ENCODE assay signal across 18 cellular contexts in the genomic region with DNA sequence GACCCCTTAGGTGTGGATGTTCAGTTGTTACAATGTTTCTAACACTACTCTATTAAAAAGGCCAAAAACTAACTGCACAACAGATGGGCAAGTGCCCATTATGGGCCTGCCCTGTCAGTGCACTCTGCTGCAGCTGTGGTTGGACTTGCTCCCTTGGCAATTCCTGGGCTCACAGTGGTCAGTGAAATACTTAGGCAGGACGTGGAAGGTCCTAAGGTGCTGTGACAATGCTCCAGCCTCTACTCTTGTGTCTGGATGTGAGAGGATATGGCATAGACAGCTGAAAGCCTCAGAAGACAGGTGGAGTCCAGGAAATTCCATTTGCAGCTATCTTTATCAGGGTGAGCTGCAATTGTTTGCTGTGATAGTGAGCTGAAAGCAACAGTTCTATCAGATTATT.
DNase-seq lines count a peak whose midpoint lies in the region; ATAC-seq, FAIRE-seq and TF ChIP-seq lines count a peak whose summit lies in the region.
"Had no signal": no experiment of that assay in that cellular context is flagged by ENCODE, and none has a peak within 500 bp of the region (broad histone marks: within the 10 kb centered on the region; RNA-seq: fewer than 3 reads in every experiment).

No MANE protein-coding gene starts in this region.

- no peak overlapping the region for H2BK5ac ChIP-seq in trophoblast cell (ENCODE audit: low read depth, low read length, poor library complexity)

- H3K9me3 Mint-ChIP-seq in activated naive CD8-positive, alpha-beta T cell treated with anti-CD3 and anti-CD28 coated beads, Interleukin-2, amount 50 U/mL, for 24 hours: no peaks in the 10 kb centered on the region

- DNase-seq in GM12878 (ENCODE audit: low read depth, low spot score) (no peak), trophoblast cell (no peak), LoVo (ENCODE audit: low spot score) (no peak), GM13976 (ENCODE audit: low spot score) (no peak)
- no peak for DNase-seq in activated naive CD8-positive, alpha-beta T cell treated with anti-CD3 and anti-CD28 coated beads, Interleukin-2, amount 50 U/mL, for 24 hours
- DNase-seq: ACHN, AML-193, DMS153, KG1, NCI-H1436, NCI-H2029 treated with DMSO at 0.1 percent for 48 hours, SHP77, T-helper 1 cell had no signal

- POLR2A ChIA-PET in GM12878 (lab: Charles Lee): no interaction called here

- BruUV-seq in GM12878 (replicated peaks; lab: Mats Ljungman, UMichigan): no TSS peak

- CTCF ChIA-PET in GM12878 (lab: Yijun Ruan, JAX): interaction anchor here (0.9 to 3.5 kb wide), 12 partner anchors 11 to 554 kb away, joined by 3 to 11 read pairs (median 4); no protein-coding TSS in a partner anchor

- no peak overlapping the region for H3K18ac ChIP-seq in trophoblast cell (ENCODE audit: low read length)

- H3K79me2 ChIP-seq in GM12878 (ENCODE audit: control insufficient read depth, insufficient read depth, low read length): no peaks in the 10 kb centered on the region
- H3K79me2 ChIP-seq in trophoblast cell (ENCODE audit: control insufficient read depth, insufficient read depth, low read length, poor library complexity): no peaks in the 10 kb centered on the region

- H3K4me1 Mint-ChIP-seq in activated naive CD8-positive, alpha-beta T cell treated with anti-CD3 and anti-CD28 coated beads, Interleukin-2, amount 50 U/mL, for 24 hours: no peaks in the 10 kb centered on the region

- H3K4ac ChIP-seq in trophoblast cell (ENCODE audit: low read depth, low read length): no peak overlapping the region

- H4K12ac ChIP-seq in trophoblast cell (ENCODE audit: low read depth, low read length): no peak overlapping the region

- intact Hi-C loops in GM12878 (cut with micrococcal nuclease; ENCODE audit: unreplicated experiment): no loop called here

- H4K91ac ChIP-seq in trophoblast cell (ENCODE audit: low read depth, low read length): no peak overlapping the region

- H3K9me3 ChIP-seq in GM12878 (replicated peaks; ENCODE audit: control insufficient read depth, insufficient read depth, low read length): no peaks in the 10 kb centered on the region; the same call in 1 of the 3 replicates
- no peaks in the 10 kb centered on the region for H3K9me3 ChIP-seq in trophoblast cell (ENCODE audit: insufficient read depth, low read depth, low read length)

- SMC1A ChIA-PET in GM12878 (lab: Charles Lee; ENCODE audit: uncharacterized antibody, unreplicated experiment): interaction anchor here (0.6 to 2.6 kb wide), 17 partner anchors 9 to 553 kb away, joined by 3 to 15 read pairs (median 3); no protein-coding TSS in a partner anchor

- H2AFZ ChIP-seq in GM12878 (ENCODE audit: control insufficient read depth, low read depth, low read length) (peak overlapping the region; percentile 31), trophoblast cell (ENCODE audit: insufficient read depth, low read length, poor library complexity) (no peak overlapping the region)

- H3K36me3 ChIP-seq in GM12878 (ENCODE audit: control insufficient read depth in 2 of 2, insufficient read depth in 2 of 2, low read length in 1 of 2) (no peaks in the 10 kb centered on the region), trophoblast cell (ENCODE audit: control insufficient read depth in 1 of 2, insufficient read depth in 2 of 2, low read length in 2 of 2) (no peaks in the 10 kb centered on the region)

- no peak overlapping the region for H2BK12ac ChIP-seq in trophoblast cell (ENCODE audit: low read length)

- TF ChIP-seq CTCF in GM12878 (IDR thresholded peaks at IDR 0.05 in 2 of 3, conservative IDR thresholded peaks at IDR 0.05 in 1 of 3; ENCODE audit: control insufficient read depth in 2 of 3, extremely low read depth in 1 of 3, insufficient read depth in 1 of 3, low read depth in 3 of 3, low read length in 3 of 3): no peak
- no peak for TF ChIP-seq CTCF in GM13976 (IDR thresholded peaks at IDR 0.05; ENCODE audit: borderline replicate concordance, control extremely low read depth, extremely low read depth, insufficient read depth, missing control alignments)

- H3K9ac ChIP-seq in GM12878 (ENCODE audit: control insufficient read depth, insufficient read depth, low read length) (peak overlapping the region; percentile 44; the same call in 1 of the 2 replicates), trophoblast cell (ENCODE audit: low read length) (no peak overlapping the region)

- FAIRE-seq in GM12878 (lab: Jason Lieb, UNC): no peak
- FAIRE-seq: GM19239 had no signal

- 0% methylated on average over 1 of the region's 1 CpG for WGBS in GM12878 (ENCODE audit: insufficient coverage, insufficient replicate concordance, low lambda C conversion rate, missing lambda C conversion rate)
- no CpG with 5 or more reads among the region's 1 CpG for WGBS in trophoblast cell (ENCODE audit: extremely low coverage, insufficient coverage, insufficient read length)

- no peak overlapping the region for H3K4me3 ChIP-seq in GM12878
- no peak overlapping the region for H3K4me3 ChIP-seq in trophoblast cell (ENCODE audit: low read depth, low read length)

- H4K20me1 ChIP-seq in GM12878 (ENCODE audit: control insufficient read depth, insufficient read depth): no peaks in the 10 kb centered on the region

- in situ Hi-C loops in GM12878 (cut with MboI) (loop anchor here (5.0 kb wide), 1 partner anchor 363 kb away; no protein-coding TSS in a partner anchor), GM13976 (cut with MboI; ENCODE audit: low sequenced_read_pairs, unreplicated experiment) (loop anchor here (25.0 kb wide), 1 partner anchor 343 kb away; no protein-coding TSS in a partner anchor)

- H4K8ac ChIP-seq in trophoblast cell (ENCODE audit: low read depth, low read length): no peak overlapping the region

- RAD21 ChIA-PET in GM12878 (lab: Charles Lee; ENCODE audit: unreplicated experiment): interaction anchor here (1.1 to 1.7 kb wide), 8 partner anchors 8 to 554 kb away, joined by 3 to 5 read pairs (median 4); no protein-coding TSS in a partner anchor

- peaks cover 42% of the 10 kb centered on the region for H3K4me1 ChIP-seq in GM12878 (ENCODE audit: control insufficient read depth, insufficient read depth, low read length)
- H3K4me1 ChIP-seq in trophoblast cell (ENCODE audit: control insufficient read depth in 1 of 2, insufficient read depth in 2 of 2, low read length in 2 of 2): peaks cover 9 to 11% of the 10 kb centered on the region in 2 experiments

- ATAC-seq in GM18498 (IDR thresholded peaks at IDR 0.05; ENCODE audit: unreplicated experiment) (peak; percentile 10), GM21717 (IDR thresholded peaks at IDR 0.05; ENCODE audit: unreplicated experiment) (peak; percentile 20), GM12878 (peak; percentile 11)
- ATAC-seq in activated naive CD8-positive, alpha-beta T cell treated with anti-CD3 and anti-CD28 coated beads, Interleukin-2, amount 50 U/mL, for 24 hours: no peak
- ATAC-seq: SK-N-SH treated with all-trans-retinoic acid at 6 μM for 48 hours had no signal

- H3K4me2 ChIP-seq in GM12878 (ENCODE audit: control insufficient read depth, insufficient read depth) (peak overlapping the region; percentile 15; the same call in 1 of the 2 replicates), trophoblast cell (ENCODE audit: low read length) (no peak overlapping the region)

- TF ChIP-seq RAD21 in GM12878 (IDR thresholded peaks at IDR 0.05; ENCODE audit: insufficient read depth, low read depth, low read length): no peak

- no peak for TF ChIP-seq POLR2A in GM12878 (IDR thresholded peaks at IDR 0.05; ENCODE audit: low read depth, low read length)

- peaks cover 5% of the 10 kb centered on the region for H3K27me3 Mint-ChIP-seq in activated naive CD8-positive, alpha-beta T cell treated with anti-CD3 and anti-CD28 coated beads, Interleukin-2, amount 50 U/mL, for 24 hours

- H3K36me3 Mint-ChIP-seq in activated naive CD8-positive, alpha-beta T cell treated with anti-CD3 and anti-CD28 coated beads, Interleukin-2, amount 50 U/mL, for 24 hours (ENCODE audit: low read depth): no peaks in the 10 kb centered on the region
- H3K36me3 Mint-ChIP-seq: CD14-positive monocyte had no signal

- H3K27ac Mint-ChIP-seq in activated naive CD8-positive, alpha-beta T cell treated with anti-CD3 and anti-CD28 coated beads, Interleukin-2, amount 50 U/mL, for 24 hours: no peak overlapping the region
- H3K27ac Mint-ChIP-seq: CD14-positive monocyte had no signal

- H3K4me3 Mint-ChIP-seq in activated naive CD8-positive, alpha-beta T cell treated with anti-CD3 and anti-CD28 coated beads, Interleukin-2, amount 50 U/mL, for 24 hours: no peak overlapping the region
- H3K4me3 Mint-ChIP-seq: CD14-positive monocyte had no signal

- TF ChIP-seq EP300 in GM12878 (IDR thresholded peaks at IDR 0.05; ENCODE audit: borderline replicate concordance in 1 of 2, control insufficient read depth in 1 of 2, low read depth in 2 of 2, low read length in 2 of 2): no peak

- H3K27me3 ChIP-seq in GM12878 (replicated peaks in 1 of 2; ENCODE audit: control insufficient read depth in 2 of 2, insufficient read depth in 2 of 2, low read length in 1 of 2) (no peaks in the 10 kb centered on the region), trophoblast cell (ENCODE audit: insufficient read depth, low read length) (no peaks in the 10 kb centered on the region)

- H3K14ac ChIP-seq in trophoblast cell (ENCODE audit: low read length): peak overlapping the region; percentile 27

- H3K79me1 ChIP-seq in trophoblast cell (ENCODE audit: low read length): peaks cover 8% of the 10 kb centered on the region

- H2BK120ac ChIP-seq in trophoblast cell (ENCODE audit: insufficient read depth, low read length, poor library complexity): no peak overlapping the region

- H3K27ac ChIP-seq in GM12878 (ENCODE audit: control insufficient read depth, insufficient read depth): peak overlapping the region; percentile 76
- no peak overlapping the region for H3K27ac ChIP-seq in trophoblast cell (ENCODE audit: low read depth, low read length)

- no peak overlapping the region for H3K23ac ChIP-seq in trophoblast cell (ENCODE audit: low read length)

- no peak overlapping the region for H2AK5ac ChIP-seq in trophoblast cell (ENCODE audit: low read length)

TF ChIP-seq in GM12878, 131 proteins besides CTCF, POLR2A, EP300 and RAD21 (continues in another document):
- TF ChIP-seq SMC3 (IDR thresholded peaks at IDR 0.05; ENCODE audit: borderline replicate concordance, low read length): no peak
- TF ChIP-seq ZBTB33 (IDR thresholded peaks at IDR 0.05): no peak
- TF ChIP-seq IKZF1 (conservative IDR thresholded peaks at IDR 0.05): no peak
